In the genomic region with DNA sequence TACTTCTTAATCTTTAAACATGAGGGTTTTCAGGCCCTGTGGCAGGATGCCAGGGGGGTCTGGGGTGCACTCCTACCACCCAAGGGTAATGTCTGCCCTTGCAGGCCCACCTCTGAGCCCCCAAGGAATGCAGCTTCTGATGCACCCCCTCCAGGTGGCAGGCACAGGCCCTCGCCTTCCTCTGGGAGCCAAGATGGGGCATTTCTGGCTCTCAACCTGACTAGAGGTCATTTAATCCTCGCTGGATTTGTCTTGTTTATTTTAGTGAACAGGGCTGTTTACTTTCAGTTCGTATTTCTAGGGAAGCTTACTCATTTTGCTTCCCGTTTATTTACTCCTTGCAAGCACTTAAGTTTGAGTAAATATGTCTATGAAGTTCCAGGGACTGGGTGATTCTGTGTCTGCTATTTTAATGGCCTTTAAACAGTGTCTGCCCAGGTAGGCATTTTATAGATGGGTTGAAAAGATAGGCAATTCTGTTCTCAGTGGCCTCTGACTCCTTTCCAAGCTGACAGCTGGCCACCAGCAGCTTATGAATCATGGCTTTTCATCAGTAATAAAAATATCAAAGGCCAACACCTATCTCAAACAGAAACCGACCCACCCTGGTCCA, we compare ENCODE assay signal across 1 cellular context.
TF ChIP-seq lines count a peak whose summit lies in the region.

No MANE protein-coding gene starts in this region.

TF ChIP-seq in A549, 52 proteins besides CTCF, POLR2A, EP300 and RAD21 (continued from another document):
- TF ChIP-seq FOSL2 (IDR thresholded peaks at IDR 0.05) (peak; percentile 58), FOSL2 (CRISPR knock-in tag; IDR thresholded peaks at IDR 0.05) (peak; percentile 92), ZNF302 (CRISPR knock-in tag; IDR thresholded peaks at IDR 0.05) (no peak), HES2 (IDR thresholded peaks at IDR 0.05) (no peak), HOXB5 (CRISPR knock-in tag; IDR thresholded peaks at IDR 0.05) (no peak), KDM1A (IDR thresholded peaks at IDR 0.05; ENCODE audit: low read depth) (no peak), ESRRA (IDR thresholded peaks at IDR 0.05; ENCODE audit: borderline replicate concordance, low read length) (no peak), GATA3 (IDR thresholded peaks at IDR 0.05; ENCODE audit: borderline replicate concordance) (peak; percentile 92), POLR2AphosphoS2 (conservative IDR thresholded peaks at IDR 0.05; ENCODE audit: low read length) (no peak), MAFK (IDR thresholded peaks at IDR 0.05; ENCODE audit: partially characterized antibody) (peak; percentile 19), TFCP2L1 (CRISPR knock-in tag; IDR thresholded peaks at IDR 0.05) (no peak), EHF (CRISPR knock-in tag; IDR thresholded peaks at IDR 0.05) (no peak), CHD2 (IDR thresholded peaks at IDR 0.05; ENCODE audit: low read length, partially characterized antibody) (no peak), HOXA7 (CRISPR knock-in tag; IDR thresholded peaks at IDR 0.05) (no peak), MYC (IDR thresholded peaks at IDR 0.05; ENCODE audit: borderline replicate concordance, low read length) (no peak), ZFP36 (IDR thresholded peaks at IDR 0.05; ENCODE audit: borderline replicate concordance, partially characterized antibody) (peak; percentile 78), USF2 (IDR thresholded peaks at IDR 0.05) (no peak), CBX8 (IDR thresholded peaks at IDR 0.05) (no peak), RARB (CRISPR knock-in tag; IDR thresholded peaks at IDR 0.05) (0 out of 2 replicates have a peak, but pooled peaks have one; percentile 56), PHF8 (IDR thresholded peaks at IDR 0.05; ENCODE audit: borderline replicate concordance, low read depth) (no peak), MAX (IDR thresholded peaks at IDR 0.05) (peak; percentile 64), REST (IDR thresholded peaks at IDR 0.05) (no peak), NFE2L2 (conservative IDR thresholded peaks at IDR 0.05; ENCODE audit: low read length) (no peak), NPAS2 (CRISPR knock-in tag; IDR thresholded peaks at IDR 0.05; ENCODE audit: borderline replicate concordance) (no peak), RFX5 (IDR thresholded peaks at IDR 0.05) (no peak), CBX2 (IDR thresholded peaks at IDR 0.05; ENCODE audit: borderline replicate concordance, low read depth) (no peak), CHD4 (IDR thresholded peaks at IDR 0.05; ENCODE audit: borderline replicate concordance) (no peak), TP53 (CRISPR knock-in tag; IDR thresholded peaks at IDR 0.05) (no peak)
- TF ChIP-seq, protein P1, sequence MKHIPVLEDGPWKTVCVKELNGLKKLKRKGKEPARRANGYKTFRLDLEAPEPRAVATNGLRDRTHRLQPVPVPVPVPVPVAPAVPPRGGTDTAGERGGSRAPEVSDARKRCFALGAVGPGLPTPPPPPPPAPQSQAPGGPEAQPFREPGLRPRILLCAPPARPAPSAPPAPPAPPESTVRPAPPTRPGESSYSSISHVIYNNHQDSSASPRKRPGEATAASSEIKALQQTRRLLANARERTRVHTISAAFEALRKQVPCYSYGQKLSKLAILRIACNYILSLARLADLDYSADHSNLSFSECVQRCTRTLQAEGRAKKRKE (CRISPR knock-in tag; IDR thresholded peaks at IDR 0.05; ENCODE audit: low read depth): no peak
- TF ChIP-seq, protein P2, sequence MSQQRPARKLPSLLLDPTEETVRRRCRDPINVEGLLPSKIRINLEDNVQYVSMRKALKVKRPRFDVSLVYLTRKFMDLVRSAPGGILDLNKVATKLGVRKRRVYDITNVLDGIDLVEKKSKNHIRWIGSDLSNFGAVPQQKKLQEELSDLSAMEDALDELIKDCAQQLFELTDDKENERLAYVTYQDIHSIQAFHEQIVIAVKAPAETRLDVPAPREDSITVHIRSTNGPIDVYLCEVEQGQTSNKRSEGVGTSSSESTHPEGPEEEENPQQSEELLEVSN (IDR thresholded peaks at IDR 0.05; ENCODE audit: borderline replicate concordance, low read depth): no peak
- TF ChIP-seq, protein P3, sequence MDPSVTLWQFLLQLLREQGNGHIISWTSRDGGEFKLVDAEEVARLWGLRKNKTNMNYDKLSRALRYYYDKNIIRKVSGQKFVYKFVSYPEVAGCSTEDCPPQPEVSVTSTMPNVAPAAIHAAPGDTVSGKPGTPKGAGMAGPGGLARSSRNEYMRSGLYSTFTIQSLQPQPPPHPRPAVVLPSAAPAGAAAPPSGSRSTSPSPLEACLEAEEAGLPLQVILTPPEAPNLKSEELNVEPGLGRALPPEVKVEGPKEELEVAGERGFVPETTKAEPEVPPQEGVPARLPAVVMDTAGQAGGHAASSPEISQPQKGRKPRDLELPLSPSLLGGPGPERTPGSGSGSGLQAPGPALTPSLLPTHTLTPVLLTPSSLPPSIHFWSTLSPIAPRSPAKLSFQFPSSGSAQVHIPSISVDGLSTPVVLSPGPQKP (IDR thresholded peaks at IDR 0.05; ENCODE audit: low read depth, low read length): no peak
- TF ChIP-seq, protein P4, sequence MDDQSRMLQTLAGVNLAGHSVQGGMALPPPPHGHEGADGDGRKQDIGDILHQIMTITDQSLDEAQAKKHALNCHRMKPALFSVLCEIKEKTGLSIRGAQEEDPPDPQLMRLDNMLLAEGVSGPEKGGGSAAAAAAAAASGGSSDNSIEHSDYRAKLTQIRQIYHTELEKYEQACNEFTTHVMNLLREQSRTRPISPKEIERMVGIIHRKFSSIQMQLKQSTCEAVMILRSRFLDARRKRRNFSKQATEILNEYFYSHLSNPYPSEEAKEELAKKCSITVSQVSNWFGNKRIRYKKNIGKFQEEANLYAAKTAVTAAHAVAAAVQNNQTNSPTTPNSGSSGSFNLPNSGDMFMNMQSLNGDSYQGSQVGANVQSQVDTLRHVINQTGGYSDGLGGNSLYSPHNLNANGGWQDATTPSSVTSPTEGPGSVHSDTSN (IDR thresholded peaks at IDR 0.05): no peak
